Comparison of ENCODE assay signal across 13 cellular contexts in the genomic region with DNA sequence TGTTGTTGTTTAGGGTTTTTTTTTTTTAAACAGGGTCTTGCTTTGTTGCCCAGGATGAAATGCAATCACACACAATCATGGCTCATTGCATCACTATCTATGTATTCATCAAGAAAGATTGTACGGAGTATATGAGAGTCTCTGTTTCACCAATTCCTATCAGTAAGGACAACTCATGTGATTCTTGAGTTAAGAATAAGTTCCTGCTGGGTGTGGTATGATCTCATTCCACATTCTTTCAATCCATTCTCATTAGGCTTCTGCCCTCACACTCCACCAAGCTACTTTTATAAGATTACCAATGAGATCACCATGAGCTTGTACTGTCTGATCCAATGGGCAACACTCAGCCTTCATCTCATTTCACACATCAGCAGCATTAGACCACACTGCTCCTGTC. TPM values are rescaled to one million over a fixed set of nuclear protein-coding genes. Genes with fewer than 3 reads are reported as not detected.
A peak's percentile ranks its signal among the peaks of the same experiment; 100 is the strongest.
DNase-seq lines count a peak whose midpoint lies in the region; ATAC-seq and TF ChIP-seq lines count a peak whose summit lies in the region.
"Had no signal": no experiment of that assay in that cellular context is flagged by ENCODE, and none has a peak within 500 bp of the region (broad histone marks: within the 10 kb centered on the region; RNA-seq: fewer than 3 reads in every experiment).

No MANE protein-coding gene starts in this region.

- no peaks in the 10 kb centered on the region for H3K27me3 Mint-ChIP-seq in type B pancreatic cell
- H3K27me3 Mint-ChIP-seq in stimulated activated naive B cell treated with anti-CD40 and anti-IgM and Interleukin-4, amounts not matched to agents 10 μg/mL and 1 μg/mL and 100 μg/mL, for 72 hours, result no peaks in the 10 kb centered on the region
- H3K27me3 Mint-ChIP-seq: activated naive CD8-positive, alpha-beta T cell treated with anti-CD3 and anti-CD28 coated beads, Interleukin-2, amount 10 ng/mL, durations not matched to agents 7 days and 5 days; effector memory CD8-positive, alpha-beta T cell had no signal

- no peak for ATAC-seq in stimulated activated naive B cell treated with anti-CD40 and anti-IgM and Interleukin-4, amounts not matched to agents 10 μg/mL and 1 μg/mL and 100 μg/mL, for 72 hours (replicated peaks)
- ATAC-seq: effector memory CD8-positive, alpha-beta T cell had no signal

- no peaks in the 10 kb centered on the region for H3K4me1 Mint-ChIP-seq in type B pancreatic cell (ENCODE audit: unreplicated experiment)
- peaks cover 6 to 11% of the 10 kb centered on the region in 2 donors for H3K4me1 Mint-ChIP-seq in stimulated activated naive B cell treated with anti-CD40 and anti-IgM and Interleukin-4, amounts not matched to agents 10 μg/mL and 1 μg/mL and 100 μg/mL, for 72 hours

- no peak overlapping the region for H3K4me3 Mint-ChIP-seq in type B pancreatic cell
- no peak overlapping the region for H3K4me3 Mint-ChIP-seq in stimulated activated naive B cell treated with anti-CD40 and anti-IgM and Interleukin-4, amounts not matched to agents 10 μg/mL and 1 μg/mL and 100 μg/mL, for 72 hours
- H3K4me3 Mint-ChIP-seq: activated naive CD8-positive, alpha-beta T cell treated with anti-CD3 and anti-CD28 coated beads, Interleukin-2, amount 10 ng/mL, durations not matched to agents 7 days and 5 days; effector memory CD8-positive, alpha-beta T cell; neural progenitor cell; T-helper 1 cell treated with Interleukin-12 subunit alpha and Interleukin-12 subunit beta and Interleukin-4 antibody, amounts not matched to agents 30 μg/mL and 1 μg/mL, for 36 hours had no signal

- DNase-seq in H4 (ENCODE audit: low spot score), result peak; percentile 21
- peak; percentile 11 for DNase-seq in T1000 (lab: John Stamatoyannopoulos, UW)
- peak; percentile 82 to 91 for DNase-seq in foreskin fibroblast
- no peak for DNase-seq in type B pancreatic cell (ENCODE audit: extremely low spot score, unreplicated experiment)
- DNase-seq in activated CD8-positive, alpha-beta memory T cell treated with anti-CD3 and anti-CD28 coated beads for 24 hours, result no peak
- DNase-seq in stimulated activated naive B cell treated with anti-CD40 and anti-IgM and Interleukin-4, amounts not matched to agents 10 μg/mL and 1 μg/mL and 100 μg/mL, for 72 hours, result no peak
- no peak for DNase-seq in NCI-H2196 treated with DMSO at 0.1 percent for 48 hours (lab: John Stamatoyannopoulos, UW; ENCODE audit: unreplicated experiment)
- DNase-seq: activated naive CD8-positive, alpha-beta T cell treated with anti-CD3 and anti-CD28 coated beads, Interleukin-2, amount 10 ng/mL, durations not matched to agents 7 days and 5 days; effector memory CD8-positive, alpha-beta T cell; kidney; NCI-H1694 treated with DMSO at 0.1 percent for 48 hours had no signal

- H3K27ac Mint-ChIP-seq in type B pancreatic cell, result peak overlapping the region; percentile 11
- no peak overlapping the region for H3K27ac Mint-ChIP-seq in stimulated activated naive B cell treated with anti-CD40 and anti-IgM and Interleukin-4, amounts not matched to agents 10 μg/mL and 1 μg/mL and 100 μg/mL, for 72 hours
- H3K27ac Mint-ChIP-seq: activated naive CD8-positive, alpha-beta T cell treated with anti-CD3 and anti-CD28 coated beads, Interleukin-2, amount 10 ng/mL, durations not matched to agents 7 days and 5 days; effector memory CD8-positive, alpha-beta T cell; neural progenitor cell; T-helper 1 cell treated with Interleukin-12 subunit alpha and Interleukin-12 subunit beta and Interleukin-4 antibody, amounts not matched to agents 30 μg/mL and 1 μg/mL, for 36 hours had no signal

- H3K4me3 ChIP-seq in foreskin fibroblast (ENCODE audit: low read depth in 1 of 2, low read length in 2 of 2), result no peak overlapping the region
- H3K4me3 ChIP-seq: neural progenitor cell had no signal

- H3K9me3 Mint-ChIP-seq in type B pancreatic cell, result peaks cover 18% of the 10 kb centered on the region
- peaks cover 16 to 24% of the 10 kb centered on the region in 2 donors for H3K9me3 Mint-ChIP-seq in stimulated activated naive B cell treated with anti-CD40 and anti-IgM and Interleukin-4, amounts not matched to agents 10 μg/mL and 1 μg/mL and 100 μg/mL, for 72 hours
- H3K9me3 Mint-ChIP-seq: effector memory CD8-positive, alpha-beta T cell had no signal

- TF ChIP-seq CTCF in foreskin fibroblast (IDR thresholded peaks at IDR 0.05; ENCODE audit: low read depth, low read length) (no peak), type B pancreatic cell (conservative IDR thresholded peaks at IDR 0.05) (no peak)

- peaks cover 19% of the 10 kb centered on the region for H3K36me3 Mint-ChIP-seq in type B pancreatic cell
- H3K36me3 Mint-ChIP-seq in stimulated activated naive B cell treated with anti-CD40 and anti-IgM and Interleukin-4, amounts not matched to agents 10 μg/mL and 1 μg/mL and 100 μg/mL, for 72 hours, result peaks cover 39 to 48% of the 10 kb centered on the region in 2 donors

RNA-seq across cellular contexts. Expression of a gene that starts 9.1 kb away (rescaled TPM):
- 4.6 and 8.9 TPM in 2 replicates for total RNA-seq in H4 (2014; rRNA removed; shearing (Covaris generic))
- total RNA-seq in type B pancreatic cell (ENCODE audit: low replicate concordance), result 7.8 and 16.1 TPM in 2 replicates

Comparison
In these comparisons a context has a peak if more than half of its experiments do, and no peak if none do; other contexts are left out.
1. DNase-seq: peak in H4 (single experiment), T1000 (single experiment) and foreskin fibroblast (2 of 2); none in type B pancreatic cell (single experiment), activated CD8-positive, alpha-beta memory T cell treated with anti-CD3 and anti-CD28 coated beads for 24 hours (single experiment), stimulated activated naive B cell treated with anti-CD40 and anti-IgM and Interleukin-4, amounts not matched to agents 10 μg/mL and 1 μg/mL and 100 μg/mL, for 72 hours (single experiment) and NCI-H2196 treated with DMSO at 0.1 percent for 48 hours (single experiment).